ENCODE assay signal across 11 cellular contexts in genomic region chr20:20864346-20865096, GRCh38.
A peak's percentile ranks its signal among the peaks of the same experiment; 100 is the strongest.
DNase-seq lines count a peak whose midpoint lies in the region; ATAC-seq, FAIRE-seq and TF ChIP-seq lines count a peak whose summit lies in the region.
"Had no signal": no experiment of that assay in that cellular context is flagged by ENCODE, and none has a peak within 500 bp of the region (broad histone marks: within the 10 kb centered on the region; RNA-seq: fewer than 3 reads in every experiment).

No MANE protein-coding gene starts in this region.

- peak in 1 of 2 experiments; percentile 47; a peak in 2 of 4 replicates for TF ChIP-seq RAD21 in K562 (CRISPR knock-in tag; conservative IDR thresholded peaks at IDR 0.05 in 1 of 2, IDR thresholded peaks at IDR 0.05 in 1 of 2)

- no peak overlapping the region for H3K9ac ChIP-seq in K562 (ENCODE audit: insufficient read depth in 1 of 2, low read depth in 2 of 2, low read length in 2 of 2)

- no peak overlapping the region for H2AFZ ChIP-seq in K562 (ENCODE audit: low read depth, low read length)

- H3K27me3 ChIP-seq in K562 (ENCODE audit: control insufficient read depth in 2 of 2, insufficient read depth in 2 of 2, low read length in 2 of 2), result peaks cover 0 to 5% of the 10 kb centered on the region in 2 experiments; a peak in 3 of 5 replicates
- no peaks in the 10 kb centered on the region for H3K27me3 ChIP-seq in psoas muscle (ENCODE audit: insufficient read depth in 3 of 3, low read length in 2 of 3)

- DNase-seq in HCEC 1CT (peak; percentile 11), NCI-H2171 treated with DMSO at 0.1 percent for 48 hours (lab: John Stamatoyannopoulos, UW) (peak; percentile 68), K562 (ENCODE audit: extremely low read depth in 1 of 4, low spot score in 3 of 4) (peak in 2 of 4 experiments; percentile 17), psoas muscle (no peak), GDM1 (lab: John Stamatoyannopoulos, UW) (no peak), NCI-H128 (lab: John Stamatoyannopoulos, UW; ENCODE audit: unreplicated experiment) (no peak), GM10248 (ENCODE audit: extremely low spot score) (no peak)
- no peak for DNase-seq in activated CD4-positive, alpha-beta T cell treated with anti-CD3 and anti-CD28 coated beads, Interleukin-2, amount 10 ng/mL, durations not matched to agents 24 days and 14 days
- DNase-seq: activated B cell treated with CpG ODN at 0.5 μM for 24 hours; esophagus squamous epithelium; stimulated activated CD4-positive, alpha-beta T cell treated with anti-CD3 and anti-CD28 coated beads, Interleukin-15, amount 100 ng/mL, for 24 hours had no signal

- no peak for TF ChIP-seq EP300 in K562 (IDR thresholded peaks at IDR 0.05; ENCODE audit: low read length)

- H3K4me1 ChIP-seq in K562 (replicated peaks in 1 of 2; ENCODE audit: control insufficient read depth in 2 of 2, insufficient read depth in 2 of 2, low read length in 2 of 2), result no peaks in the 10 kb centered on the region
- no peaks in the 10 kb centered on the region for H3K4me1 ChIP-seq in psoas muscle
- H3K4me1 ChIP-seq: esophagus squamous epithelium had no signal

- no peak overlapping the region for H3K4me3 Mint-ChIP-seq in activated CD4-positive, alpha-beta T cell treated with anti-CD3 and anti-CD28 coated beads, Interleukin-2, amount 10 ng/mL, durations not matched to agents 24 days and 14 days
- H3K4me3 Mint-ChIP-seq: activated B cell treated with CpG ODN at 0.5 μM for 24 hours had no signal

- H4K20me1 ChIP-seq in K562 (replicated peaks; ENCODE audit: control insufficient read depth, insufficient read depth, low read length), result no peaks in the 10 kb centered on the region

- H3K27me3 Mint-ChIP-seq in activated CD4-positive, alpha-beta T cell treated with anti-CD3 and anti-CD28 coated beads, Interleukin-2, amount 10 ng/mL, durations not matched to agents 24 days and 14 days, result peaks cover 8% of the 10 kb centered on the region

- peak; percentile 21 to 52 (median 37); a peak in 4 of 6 replicates for TF ChIP-seq CTCF in K562 (IDR thresholded peaks at IDR 0.05 in 2 of 3, conservative IDR thresholded peaks at IDR 0.05 in 1 of 3; ENCODE audit: insufficient read depth in 2 of 3, low read depth in 1 of 3, low read length in 3 of 3)
- TF ChIP-seq CTCF in psoas muscle (IDR thresholded peaks at IDR 0.05), result peak; percentile 31
- TF ChIP-seq CTCF in GM10248 (IDR thresholded peaks at IDR 0.05; ENCODE audit: control extremely low read depth, extremely low read depth, low read depth, missing control alignments), result no peak

- H3K9me1 ChIP-seq in K562 (ENCODE audit: control insufficient read depth, insufficient read depth, low read length), result no peaks in the 10 kb centered on the region

- CTCF ChIA-PET in K562 (lab: Yijun Ruan, JAX; ENCODE audit: low intra/inter-chr PET ratio), result interaction anchor here (0.7 to 0.8 kb wide), 2 partner anchors 642 kb away, joined by 3 to 4 read pairs; no protein-coding TSS in a partner anchor
- CTCF ChIA-PET in GM10248 (lab: Yijun Ruan, JAX), result interaction anchor here (1.0 to 2.3 kb wide), 6 partner anchors 11 to 751 kb away, joined by 3 to 8 read pairs (median 4); no protein-coding TSS in a partner anchor

- no peak for TF ChIP-seq POLR2A in K562 (conservative IDR thresholded peaks at IDR 0.05)

- no peaks in the 10 kb centered on the region for H3K9me3 ChIP-seq in K562 (replicated peaks; ENCODE audit: control insufficient read depth, insufficient read depth, low read depth, low read length)
- H3K9me3 ChIP-seq in psoas muscle, result no peaks in the 10 kb centered on the region
- H3K9me3 ChIP-seq: esophagus squamous epithelium had no signal

- H3K4me2 ChIP-seq in K562 (ENCODE audit: insufficient read depth, low read length), result no peak overlapping the region

- BruUV-seq in K562 (replicated peaks; lab: Mats Ljungman, UMichigan), result no TSS peak

- H3K79me2 ChIP-seq in K562 (ENCODE audit: control insufficient read depth, insufficient read depth, low read length), result no peaks in the 10 kb centered on the region

- ATAC-seq in K562, result peak; percentile 56; the same call in 2 of the 3 replicates
- ATAC-seq in psoas muscle, result peak in 3 of 4 donors; percentile 43 to 81 (median 68)

- in situ Hi-C loops in K562 (cut with MboI), result loop anchor here (10.0 kb wide), 1 partner anchor 640 kb away; no protein-coding TSS in a partner anchor

- H3K36me3 Mint-ChIP-seq in activated CD4-positive, alpha-beta T cell treated with anti-CD3 and anti-CD28 coated beads, Interleukin-2, amount 10 ng/mL, durations not matched to agents 24 days and 14 days (ENCODE audit: low read depth), result no peaks in the 10 kb centered on the region

- 0% methylated on average over 3 of the region's 3 CpGs for WGBS in K562 (ENCODE audit: insufficient coverage, low coverage, missing lambda C conversion rate)
- 56 to 70% (median 61%) methylated on average over 3 of the region's 3 CpGs for WGBS in psoas muscle, 3 donors

- no peak for FAIRE-seq in K562 (lab: Jason Lieb, UNC)

- POLR2A ChIA-PET in K562 (lab: Yijun Ruan, JAX) (interaction anchor here (0.9 kb wide), 1 partner anchor 11 kb away, joined by 4 read pairs; no protein-coding TSS in a partner anchor), GM10248 (lab: Yijun Ruan, JAX) (no interaction called here)

- no peaks in the 10 kb centered on the region for H3K9me3 Mint-ChIP-seq in activated CD4-positive, alpha-beta T cell treated with anti-CD3 and anti-CD28 coated beads, Interleukin-2, amount 10 ng/mL, durations not matched to agents 24 days and 14 days
- H3K9me3 Mint-ChIP-seq: activated B cell treated with CpG ODN at 0.5 μM for 24 hours had no signal

- intact Hi-C loops in K562 (cut with micrococcal nuclease) (loop anchor here (5.0 to 10.0 kb wide), 3 partner anchors 183 to 368 kb away; partner anchors contain the start of gene KIZ), psoas muscle (cut with DNase I) (loop anchor here (5.0 to 10.0 kb wide), 4 partner anchors 260 to 708 kb away; partner anchors contain the start of gene KIZ (in 1 of the 2))
- intact Hi-C loops in activated CD4-positive, alpha-beta T cell treated with anti-CD3 and anti-CD28 coated beads, Interleukin-2, amount 10 ng/mL, durations not matched to agents 24 days and 14 days (cut with micrococcal nuclease), result no loop called here

- H3K4me3 ChIP-seq in K562 (no peak overlapping the region), psoas muscle (no peak overlapping the region)
- H3K4me3 ChIP-seq: esophagus squamous epithelium had no signal

- no peaks in the 10 kb centered on the region for H3K4me1 Mint-ChIP-seq in activated CD4-positive, alpha-beta T cell treated with anti-CD3 and anti-CD28 coated beads, Interleukin-2, amount 10 ng/mL, durations not matched to agents 24 days and 14 days
- H3K4me1 Mint-ChIP-seq: activated B cell treated with CpG ODN at 0.5 μM for 24 hours had no signal

- no peak overlapping the region for H3K27ac Mint-ChIP-seq in activated CD4-positive, alpha-beta T cell treated with anti-CD3 and anti-CD28 coated beads, Interleukin-2, amount 10 ng/mL, durations not matched to agents 24 days and 14 days
- H3K27ac Mint-ChIP-seq: activated B cell treated with CpG ODN at 0.5 μM for 24 hours had no signal

- H3K36me3 ChIP-seq in K562 (ENCODE audit: control insufficient read depth, insufficient read depth, low read length) (no peaks in the 10 kb centered on the region), psoas muscle (ENCODE audit: insufficient read depth in 1 of 2, low read depth in 1 of 2) (no peaks in the 10 kb centered on the region)
- H3K36me3 ChIP-seq: esophagus squamous epithelium had no signal

- H3K27ac ChIP-seq in K562 (ENCODE audit: extremely low read depth, low read depth, low read length) (no peak overlapping the region), psoas muscle (no peak overlapping the region)
- H3K27ac ChIP-seq: esophagus squamous epithelium had no signal

TF ChIP-seq in K562, 482 proteins besides CTCF, POLR2A, EP300 and RAD21:
- TF ChIP-seq SMC3 (conservative IDR thresholded peaks at IDR 0.05; ENCODE audit: insufficient read depth, low read depth, low read length) (0 out of 2 replicates have a peak, but pooled peaks have one; percentile 10), ZNF232 (CRISPR knock-in tag; IDR thresholded peaks at IDR 0.05) (no peak), TEAD2 (tag; IDR thresholded peaks at IDR 0.05) (no peak)
TF ChIP-seq in K562: peak in this region for 1.

Comparison
In these comparisons a context has a peak if more than half of its experiments do, and no peak if none do; other contexts are left out.
1. DNase-seq: peak in HCEC 1CT (single experiment) and NCI-H2171 treated with DMSO at 0.1 percent for 48 hours (single experiment); none in psoas muscle (0 of 2), GDM1 (single experiment), activated CD4-positive, alpha-beta T cell treated with anti-CD3 and anti-CD28 coated beads, Interleukin-2, amount 10 ng/mL, durations not matched to agents 24 days and 14 days (single experiment), NCI-H128 (single experiment) and GM10248 (single experiment).